In genomic region chr9:126532951-126533910, GRCh38 we compare ENCODE assay signal across 1 cellular context.
TF ChIP-seq lines count a peak whose summit lies in the region.

No MANE protein-coding gene starts in this region.

TF ChIP-seq in SK-N-SH, 30 proteins besides CTCF, POLR2A, EP300 and RAD21:
- TF ChIP-seq REST (IDR thresholded peaks at IDR 0.05; ENCODE audit: low read depth, low read length) = no peak
- no peak for TF ChIP-seq TEAD4 (IDR thresholded peaks at IDR 0.05; ENCODE audit: borderline replicate concordance, insufficient read depth)
- no peak for TF ChIP-seq MAX (IDR thresholded peaks at IDR 0.05; ENCODE audit: low read depth)
- TF ChIP-seq YY1 (IDR thresholded peaks at IDR 0.05; ENCODE audit: low read depth) = no peak
- TF ChIP-seq SMC3 (IDR thresholded peaks at IDR 0.05; ENCODE audit: low read depth, low read length) = no peak
- no peak for TF ChIP-seq USF2 (IDR thresholded peaks at IDR 0.05; ENCODE audit: borderline replicate concordance, low read depth, low read length)
- no peak for TF ChIP-seq RFX5 (IDR thresholded peaks at IDR 0.05; ENCODE audit: low read length)
- TF ChIP-seq NFIC (IDR thresholded peaks at IDR 0.05; ENCODE audit: borderline replicate concordance) = no peak
- TF ChIP-seq IRF3 (IDR thresholded peaks at IDR 0.05; ENCODE audit: low read depth, low read length) = no peak
- TF ChIP-seq FOXM1 (IDR thresholded peaks at IDR 0.05; ENCODE audit: low read depth) = no peak
- TF ChIP-seq ELF1 (IDR thresholded peaks at IDR 0.05) = no peak
- TF ChIP-seq ZBTB33 (IDR thresholded peaks at IDR 0.05; ENCODE audit: borderline replicate concordance, low read depth) = no peak
- no peak for TF ChIP-seq NRF1 (IDR thresholded peaks at IDR 0.05; ENCODE audit: low read depth, low read length)
- TF ChIP-seq FOSL2 (IDR thresholded peaks at IDR 0.05; ENCODE audit: borderline replicate concordance, low read depth) = no peak
- TF ChIP-seq RXRA (IDR thresholded peaks at IDR 0.05; ENCODE audit: borderline replicate concordance, low read depth) = no peak
- TF ChIP-seq GABPA (IDR thresholded peaks at IDR 0.05; ENCODE audit: low read depth) = no peak
- TF ChIP-seq GATA2 (CRISPR knock-in tag; IDR thresholded peaks at IDR 0.05) = no peak
